9 cellular contexts compared by ENCODE assay signal in the genomic region with DNA sequence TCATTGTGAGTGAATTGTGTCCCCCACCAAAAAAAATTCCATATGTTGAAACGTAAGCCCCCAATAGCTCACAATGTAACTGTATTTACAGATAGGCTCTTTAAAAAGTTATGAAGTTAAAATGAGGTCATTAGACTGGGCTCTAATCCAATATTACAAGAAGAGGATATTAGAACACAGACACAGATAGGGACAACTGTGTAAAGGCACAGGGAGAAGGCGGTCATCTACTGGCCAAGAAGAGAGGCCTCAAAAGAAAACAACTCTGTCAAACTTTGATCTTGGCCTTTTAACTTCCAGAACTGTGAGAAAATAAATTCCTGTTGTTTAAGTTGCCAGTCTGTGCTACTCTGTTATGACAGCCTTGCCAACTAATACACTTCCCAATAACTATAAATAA.
"Had no signal": no experiment of that assay in that cellular context is flagged by ENCODE, and none has a peak within 500 bp of the region (broad histone marks: within the 10 kb centered on the region; RNA-seq: fewer than 3 reads in every experiment).

No MANE protein-coding gene starts in this region.

- H3K4me3 Mint-ChIP-seq: HFFc6, IgD-negative memory B cell had no signal

- H3K9me3 Mint-ChIP-seq: IgD-negative memory B cell had no signal

- H3K9me3 ChIP-seq: HAP-1 had no signal

- H3K4me3 ChIP-seq: HAP-1 had no signal

- ATAC-seq: HCT116, HepG2 had no signal

- DNase-seq: GOT3, H7, HFFc6, KBM-7 had no signal

- H3K27ac ChIP-seq: HL-60 had no signal

- H3K36me3 ChIP-seq: HAP-1 had no signal

- H3K4me1 ChIP-seq: HAP-1 had no signal

- H3K27me3 Mint-ChIP-seq: IgD-negative memory B cell had no signal

- H3K4me1 Mint-ChIP-seq: IgD-negative memory B cell had no signal

- H3K36me3 Mint-ChIP-seq: IgD-negative memory B cell had no signal

- H3K27ac Mint-ChIP-seq: HFFc6, IgD-negative memory B cell had no signal
